23 cellular contexts compared by ENCODE assay signal in the genomic region with DNA sequence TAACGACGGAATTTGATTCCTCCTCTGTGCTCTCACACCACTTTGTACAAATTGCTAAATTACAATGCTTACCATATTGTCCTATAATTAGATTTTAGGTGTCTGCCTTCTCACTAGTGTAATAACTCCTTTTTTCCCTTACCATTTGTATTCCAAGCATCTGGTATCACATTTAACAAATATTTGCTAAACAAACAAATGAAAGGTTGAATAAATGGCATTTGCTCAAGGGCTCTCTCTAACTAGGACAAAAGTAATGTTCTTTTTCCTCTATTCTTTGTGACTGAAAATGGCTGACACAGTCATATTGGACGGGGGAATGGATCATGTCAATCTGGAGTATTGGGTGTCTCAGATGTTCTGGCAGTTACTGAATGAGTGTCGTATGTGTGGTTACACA.
A peak's percentile ranks its signal among the peaks of the same experiment; 100 is the strongest.
DNase-seq lines count a peak whose midpoint lies in the region; FAIRE-seq and TF ChIP-seq lines count a peak whose summit lies in the region.
"Had no signal": no experiment of that assay in that cellular context is flagged by ENCODE, and none has a peak within 500 bp of the region (broad histone marks: within the 10 kb centered on the region; RNA-seq: fewer than 3 reads in every experiment).

No MANE protein-coding gene starts in this region.

- H3K4me3 ChIP-seq in astrocyte (ENCODE audit: insufficient read depth, low read depth, low read length): no peak overlapping the region
- H3K4me3 ChIP-seq: breast epithelium, K562, tibial artery had no signal

- peak overlapping the region; percentile 34 for H3K4me2 ChIP-seq in astrocyte (ENCODE audit: low read length)

- peaks cover 2% of the 10 kb centered on the region for H3K27me3 Mint-ChIP-seq in astrocyte (ENCODE audit: low read depth, unreplicated experiment)
- H3K27me3 Mint-ChIP-seq in neural crest cell (ENCODE audit: low read depth): no peaks in the 10 kb centered on the region

- H3K27me3 ChIP-seq in astrocyte (ENCODE audit: insufficient read depth, low read length): no peaks in the 10 kb centered on the region
- H3K27me3 ChIP-seq: breast epithelium, tibial artery had no signal

- no peaks in the 10 kb centered on the region for H3K36me3 ChIP-seq in astrocyte (ENCODE audit: insufficient read depth, low read length)
- H3K36me3 ChIP-seq: breast epithelium, tibial artery had no signal

- H3K36me3 Mint-ChIP-seq in astrocyte (ENCODE audit: low read depth, unreplicated experiment) (no peaks in the 10 kb centered on the region), neural crest cell (ENCODE audit: low read depth) (no peaks in the 10 kb centered on the region)
- H3K36me3 Mint-ChIP-seq: CD8-positive, alpha-beta T cell; naive thymus-derived CD4-positive, alpha-beta T cell had no signal

- H3K4me3 Mint-ChIP-seq in astrocyte (ENCODE audit: unreplicated experiment) (no peak overlapping the region), neural crest cell (no peak overlapping the region)
- H3K4me3 Mint-ChIP-seq: activated CD4-positive, alpha-beta T cell treated with anti-CD3 and anti-CD28 coated beads, Interleukin-2, amount 10 ng/mL, durations not matched to agents 7 days and 5 days; activated naive CD8-positive, alpha-beta T cell treated with anti-CD3 and anti-CD28 coated beads, Interleukin-2, amount 50 U/mL, for 24 hours; CD8-positive, alpha-beta T cell; dendritic cell treated with granulocyte-macrophage colony-stimulating factor and Interleukin-4, amounts not matched to agents 40 ng/mL and 50 ng/mL, for 4 days; naive thymus-derived CD4-positive, alpha-beta T cell had no signal

- peak; percentile 2 for DNase-seq in EL
- DNase-seq in astrocyte (ENCODE audit: low read depth): no peak
- DNase-seq in neural crest cell (ENCODE audit: low read depth, low spot score): no peak
- DNase-seq in T-helper 9 cell: no peak
- DNase-seq in cerebellum (ENCODE audit: low spot score): no peak
- DNase-seq in OCI-M2 (lab: John Stamatoyannopoulos, UW; ENCODE audit: unreplicated experiment): no peak
- no peak for DNase-seq in epidermal melanocyte (ENCODE audit: insufficient read length, low spot score)
- DNase-seq: activated CD4-positive, alpha-beta T cell treated with anti-CD3 and anti-CD28 coated beads, Interleukin-2, amount 10 ng/mL, durations not matched to agents 7 days and 5 days; activated naive CD8-positive, alpha-beta T cell treated with anti-CD3 and anti-CD28 coated beads, Interleukin-2, amount 50 U/mL, for 24 hours; CD8-positive, alpha-beta T cell; DMS79; naive thymus-derived CD4-positive, alpha-beta T cell; NCI-H1436 treated with DMSO at 0.1 percent for 48 hours; NCI-H446; stimulated activated naive CD4-positive, alpha-beta T cell treated with Interleukin-2 at 50 U/mL for 16 hours; tibial artery had no signal

- H3K27ac ChIP-seq in 22Rv1 (peak overlapping the region; percentile 39), astrocyte (ENCODE audit: low read depth, low read length) (peak overlapping the region; percentile 26)
- H3K27ac ChIP-seq: breast epithelium, tibial artery had no signal

- TF ChIP-seq CTCF in 22Rv1 (IDR thresholded peaks at IDR 0.05) (no peak), astrocyte (IDR thresholded peaks at IDR 0.05; ENCODE audit: insufficient read depth, low read depth, low read length) (no peak), neural crest cell (conservative IDR thresholded peaks at IDR 0.05) (no peak)

- H2AFZ ChIP-seq in astrocyte (ENCODE audit: low read depth, low read length): no peak overlapping the region

- no peaks in the 10 kb centered on the region for H3K9me3 Mint-ChIP-seq in astrocyte (ENCODE audit: unreplicated experiment)
- H3K9me3 Mint-ChIP-seq in neural crest cell: peaks cover 4% of the 10 kb centered on the region
- H3K9me3 Mint-ChIP-seq: activated CD4-positive, alpha-beta T cell treated with anti-CD3 and anti-CD28 coated beads, Interleukin-2, amount 10 ng/mL, durations not matched to agents 7 days and 5 days; activated naive CD8-positive, alpha-beta T cell treated with anti-CD3 and anti-CD28 coated beads, Interleukin-2, amount 50 U/mL, for 24 hours; CD8-positive, alpha-beta T cell; dendritic cell treated with granulocyte-macrophage colony-stimulating factor and Interleukin-4, amounts not matched to agents 40 ng/mL and 50 ng/mL, for 4 days had no signal

- no peaks in the 10 kb centered on the region for H3K79me2 ChIP-seq in astrocyte (ENCODE audit: insufficient read depth, low read length)

- peaks cover 27% of the 10 kb centered on the region for H3K4me1 Mint-ChIP-seq in astrocyte (ENCODE audit: low read depth, unreplicated experiment)
- H3K4me1 Mint-ChIP-seq in neural crest cell: peaks cover 19% of the 10 kb centered on the region
- H3K4me1 Mint-ChIP-seq: activated CD4-positive, alpha-beta T cell treated with anti-CD3 and anti-CD28 coated beads, Interleukin-2, amount 10 ng/mL, durations not matched to agents 7 days and 5 days; activated naive CD8-positive, alpha-beta T cell treated with anti-CD3 and anti-CD28 coated beads, Interleukin-2, amount 50 U/mL, for 24 hours; naive thymus-derived CD4-positive, alpha-beta T cell had no signal

- H3K4me1 ChIP-seq in astrocyte (ENCODE audit: insufficient read depth, low read length): peaks cover 8% of the 10 kb centered on the region
- H3K4me1 ChIP-seq: breast epithelium had no signal

- no peaks in the 10 kb centered on the region for H3K9me3 ChIP-seq in astrocyte (ENCODE audit: insufficient read depth, low read depth, low read length)
- H3K9me3 ChIP-seq: breast epithelium, tibial artery had no signal

- FAIRE-seq in astrocyte (lab: Jason Lieb, UNC): no peak
- FAIRE-seq: endothelial cell of umbilical vein, H1, K562, keratinocyte had no signal

- H3K27ac Mint-ChIP-seq in astrocyte (ENCODE audit: unreplicated experiment) (peak overlapping the region; percentile 56), neural crest cell (ENCODE audit: unreplicated experiment) (peak overlapping the region; percentile 31)
- H3K27ac Mint-ChIP-seq: activated CD4-positive, alpha-beta T cell treated with anti-CD3 and anti-CD28 coated beads, Interleukin-2, amount 10 ng/mL, durations not matched to agents 7 days and 5 days; activated naive CD8-positive, alpha-beta T cell treated with anti-CD3 and anti-CD28 coated beads, Interleukin-2, amount 50 U/mL, for 24 hours; CD8-positive, alpha-beta T cell; dendritic cell treated with granulocyte-macrophage colony-stimulating factor and Interleukin-4, amounts not matched to agents 40 ng/mL and 50 ng/mL, for 4 days; naive thymus-derived CD4-positive, alpha-beta T cell had no signal

- no peaks in the 10 kb centered on the region for H4K20me1 ChIP-seq in astrocyte (ENCODE audit: insufficient read depth, low read length)

- H3K9ac ChIP-seq in astrocyte (ENCODE audit: low read length): peak overlapping the region; percentile 25
